ENCODE assay signal across 30 cellular contexts in the genomic region with DNA sequence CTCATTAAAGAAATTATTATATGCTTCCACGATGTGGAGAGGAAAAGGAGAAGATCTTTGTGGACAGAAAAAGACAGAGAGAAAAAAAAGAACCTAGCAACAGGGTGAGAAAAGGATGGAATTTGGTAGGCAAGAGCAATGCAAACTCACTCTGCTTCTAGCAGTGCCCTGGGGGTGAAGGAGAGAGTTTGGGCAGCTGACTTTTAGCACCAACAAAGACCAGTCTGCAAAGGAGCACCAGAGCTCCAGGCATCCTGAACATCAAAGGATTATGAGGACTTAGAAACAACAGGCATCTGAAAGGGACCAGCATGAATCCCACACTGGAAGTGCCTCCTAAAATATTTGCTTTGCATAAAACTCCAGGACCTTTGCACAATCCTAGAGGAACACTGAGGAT. TPM values are rescaled to one million over a fixed set of nuclear protein-coding genes. Genes with fewer than 3 reads are reported as not detected.
"Had no signal": no experiment of that assay in that cellular context is flagged by ENCODE, and none has a peak within 500 bp of the region (broad histone marks: within the 10 kb centered on the region; RNA-seq: fewer than 3 reads in every experiment).

No MANE protein-coding gene starts in this region.

- H3K27me3 ChIP-seq: body of pancreas, SJCRH30 had no signal

- DNase-seq: activated CD4-positive, alpha-beta T cell treated with anti-CD3 and anti-CD28 coated beads, Interleukin-2, amount 10 ng/mL, durations not matched to agents 24 days and 14 days; activated CD4-positive, alpha-beta T cell treated with anti-CD3 and anti-CD28 coated beads, Interleukin-2, amount 50 U/mL, for 4 hours; activated CD8-positive, alpha-beta T cell treated with anti-CD3 and anti-CD28 coated beads for 36 hours; activated gamma-delta T cell; activated naive CD4-positive, alpha-beta T cell treated with Interleukin-2 at 50 U/mL for 16 hours; activated naive CD8-positive, alpha-beta T cell treated with anti-CD3 and anti-CD28 coated beads, Interleukin-2, amount 10 ng/mL, durations not matched to agents 7 days and 5 days; activated T-cell treated with anti-CD3 and anti-CD28 coated beads, Interleukin-2, amount 50 U/mL, for 24 hours; body of pancreas; caudate nucleus; Karpas-422; KBM-7; NCI-H1105; NCI-H1417 treated with DMSO at 0.1 percent for 48 hours; NCI-H187 treated with DMSO at 0.1 percent for 48 hours; NCI-H2081; NCI-H2171 treated with DMSO at 0.1 percent for 48 hours; NCI-H2227 treated with DMSO at 0.1 percent for 48 hours; NCI-H446; NCI-H510A treated with DMSO at 0.1 percent for 48 hours; NCI-H526 treated with DMSO at 0.1 percent for 48 hours; NK-92 treated with Interleukin-12 subunit alpha and Interleukin-12 subunit beta, amount 100 ng/mL, for 24 hours; PC-9; SHP77; SJCRH30; T1000; WERI-Rb-1 had no signal

- H3K4me2 ChIP-seq: PC-9 had no signal

- H3K27ac ChIP-seq: body of pancreas, PC-9, SJCRH30, SK-N-MC, WERI-Rb-1 had no signal

- H3K4me1 ChIP-seq: body of pancreas, SJCRH30 had no signal

- H3K36me3 ChIP-seq: SJCRH30, WERI-Rb-1 had no signal

- H3K9me3 ChIP-seq: body of pancreas, SJCRH30 had no signal

- H2AFZ ChIP-seq: PC-9 had no signal

- ATAC-seq: activated CD8-positive, alpha-beta T cell treated with anti-CD3 and anti-CD28 coated beads for 36 hours; body of pancreas had no signal

- H3K4me3 ChIP-seq: body of pancreas, PC-9, SJCRH30, SK-N-MC had no signal

RNA-seq across cellular contexts. Expression of a gene that starts 32.8 kb away (rescaled TPM):
- total RNA-seq: activated CD4-positive, alpha-beta T cell treated with anti-CD3 and anti-CD28 coated beads, Interleukin-2, amount 10 ng/mL, durations not matched to agents 24 days and 14 days; activated CD8-positive, alpha-beta T cell treated with anti-CD3 and anti-CD28 coated beads for 36 hours; activated naive CD8-positive, alpha-beta T cell treated with anti-CD3 and anti-CD28 coated beads, Interleukin-2, amount 10 ng/mL, durations not matched to agents 7 days and 5 days; activated T-helper 2 cell treated with anti-CD3 and anti-CD28 coated beads, Interferon-gamma antibody, Interleukin-2, Interleukin-4, amounts not matched to agents 10 μg/mL and 5 μg/mL and 100 μg/mL, durations not matched to agents 14 hours and 24 hours and 36 hours; OCI-LY7; SJCRH30; T-helper 2 cell treated with Interferon-gamma antibody and Interleukin-4, amounts not matched to agents 100 ng/mL and 5 ng/mL, for 36 hours had no signal
